ENCODE assay signal across 13 cellular contexts in genomic region chr10:47467458-47467857, GRCh38. TPM values are rescaled to one million over a fixed set of nuclear protein-coding genes. Genes with fewer than 3 reads are reported as not detected.
"Had no signal": no experiment of that assay in that cellular context is flagged by ENCODE, and none has a peak within 500 bp of the region (broad histone marks: within the 10 kb centered on the region; RNA-seq: fewer than 3 reads in every experiment).

No MANE protein-coding gene starts in this region.

RNA-seq across cellular contexts. Expression of gene ANXA8, which starts 16.5 kb away (rescaled TPM):
- total RNA-seq: temporal lobe, thoracic aorta had no signal

RNA-seq across cellular contexts. Expression of gene FAM25G, which starts 24.0 kb away (rescaled TPM):
- total RNA-seq: stomach, subcutaneous adipose tissue, temporal lobe, thoracic aorta, thyroid gland, tibial nerve, transverse colon, upper lobe of left lung, upper lobe of right lung, ureter, urinary bladder, uterus, vagina had no signal
- polyA plus RNA-seq: stomach, urinary bladder had no signal
